ENCODE assay signal across 8 cellular contexts in genomic region chrX:101407748-101408529, GRCh38. TPM values are rescaled to one million over a fixed set of nuclear protein-coding genes. Genes with fewer than 3 reads are reported as not detected.
DNase-seq lines count a peak whose midpoint lies in the region; ATAC-seq, FAIRE-seq and TF ChIP-seq lines count a peak whose summit lies in the region.

GLA (minus strand) TSS chrX:101407925; CDS start chrX:101407903, 22 bp downstream.
HNRNPH2 (plus strand) TSS chrX:101408222; CDS start chrX:101411989, 3,767 bp downstream.

- H3K4me3 ChIP-seq in HUES64 (ENCODE audit: low read length) (peak within 1 kb of the TSS; percentile 98), OCI-LY1 (ENCODE audit: low read depth, low read length, poor library complexity, severe bottlenecking) (peak within 1 kb of the TSS; percentile 99), mesodermal cell (ENCODE audit: extremely low read depth, insufficient read depth, low read length, poor library complexity, severe bottlenecking) (peak within 1 kb of the TSS; percentile 59)

- no peak within 1 kb of the TSS for H2AFZ ChIP-seq in OCI-LY1 (ENCODE audit: low read length)

- H3K36me3 ChIP-seq in HUES64 (ENCODE audit: insufficient read depth, low read length) (peaks cover 23% of the 10 kb centered on the region), OCI-LY1 (ENCODE audit: insufficient read depth, low read length) (peaks cover 25% of the 10 kb centered on the region), mesodermal cell (ENCODE audit: control insufficient read depth, insufficient read depth, low read length) (peaks cover 23% of the 10 kb centered on the region)

- under 1% methylated on average over 38 of the region's 47 CpGs for WGBS in HUES64
- 0% methylated on average over 8 to 20 of the region's 47 CpGs for WGBS in mesodermal cell (ENCODE audit: insufficient coverage in 2 of 2), 2 experiments

- H3K27me3 ChIP-seq in HUES64 (ENCODE audit: insufficient read depth, low read length) (no peaks in the 10 kb centered on the region), OCI-LY1 (ENCODE audit: insufficient read depth, low read length) (no peaks in the 10 kb centered on the region)

- no peak for TF ChIP-seq CTCF in OCI-LY1 (IDR thresholded peaks at IDR 0.05; ENCODE audit: low read length)

- H3K9me3 ChIP-seq in HUES64 (ENCODE audit: insufficient read depth, low read depth, low read length) (no peaks in the 10 kb centered on the region), OCI-LY1 (ENCODE audit: low read length) (no peaks in the 10 kb centered on the region), mesodermal cell (ENCODE audit: control insufficient read depth, low read length) (no peaks in the 10 kb centered on the region)

- peak; percentile 97 for FAIRE-seq in endometrium (lab: Jason Lieb, UNC)

- H3K79me2 ChIP-seq in OCI-LY1 (ENCODE audit: insufficient read depth, low read length), result peaks cover 44% of the 10 kb centered on the region

- peak; percentile 98 for DNase-seq in Caki2 (ENCODE audit: low read depth)
- DNase-seq in activated CD8-positive, alpha-beta memory T cell treated with anti-CD3 and anti-CD28 coated beads, Interleukin-2, amount 50 U/mL, for 4 hours, result peak; percentile 83
- peak; percentile 66 to 80 for DNase-seq in stimulated activated CD8-positive, alpha-beta memory T cell treated with anti-CD3 and anti-CD28 coated beads, Interleukin-15, amount 100 ng/mL, for 4 hours (ENCODE audit: low read depth in 2 of 2)

- H3K4me2 ChIP-seq in OCI-LY1 (ENCODE audit: low read length), result peak within 1 kb of the TSS; percentile 91

- peak within 1 kb of the TSS; percentile 97 for H3K9ac ChIP-seq in HUES64 (ENCODE audit: low read depth, low read length)
- H3K9ac ChIP-seq in OCI-LY1 (ENCODE audit: low read length), result peak within 1 kb of the TSS; percentile 97

- no peaks in the 10 kb centered on the region for H4K20me1 ChIP-seq in OCI-LY1 (ENCODE audit: insufficient read depth, low read length)

- peak within 1 kb of the TSS; percentile 95 for H3K27ac ChIP-seq in HUES64 (ENCODE audit: low read depth, low read length)
- H3K27ac ChIP-seq in OCI-LY1 (ENCODE audit: low read depth, low read length, poor library complexity, severe bottlenecking), result peak within 1 kb of the TSS; percentile 76
- peak within 1 kb of the TSS; percentile 98 for H3K27ac ChIP-seq in mesodermal cell (ENCODE audit: low read depth, low read length, severe bottlenecking)

- H3K9me2 ChIP-seq in OCI-LY1 (ENCODE audit: low read depth, low read length), result no peaks in the 10 kb centered on the region

- peak; percentile 94 for ATAC-seq in GM21447 (IDR thresholded peaks at IDR 0.05; ENCODE audit: unreplicated experiment)

- in situ Hi-C loops in Caki2 (cut with HindIII; ENCODE audit: low pct_unique_long_range_greater_than_20kb, low sequenced_read_pairs), result no loop called here

- no peaks in the 10 kb centered on the region for H3F3A ChIP-seq in OCI-LY1 (ENCODE audit: insufficient read depth, low read length)

- peaks cover 7% of the 10 kb centered on the region; the same call in 1 of the 2 replicates for H3K4me1 ChIP-seq in HUES64 (ENCODE audit: insufficient read depth, low read length)
- peaks cover 26% of the 10 kb centered on the region for H3K4me1 ChIP-seq in OCI-LY1 (ENCODE audit: insufficient read depth, low read length, severe bottlenecking)
- H3K4me1 ChIP-seq in mesodermal cell (ENCODE audit: control insufficient read depth, insufficient read depth, low read length, poor library complexity, severe bottlenecking), result no peaks in the 10 kb centered on the region

RNA-seq across cellular contexts. Expression of gene GLA, which starts in this region (rescaled TPM):
- total RNA-seq in Caki2 (2014; rRNA removed; shearing (Covaris generic); ENCODE audit: low replicate concordance), result 146 and 165 TPM in 2 replicates
- 31.7 TPM for polyA plus RNA-seq in HUES64 (2013, experiment 1 of 2)
- polyA plus RNA-seq in HUES64 (2013, experiment 2 of 2), result 32.1 TPM
- polyA plus RNA-seq in mesodermal cell (2013, experiment 1 of 2), result 58.7 TPM
- 59.0 TPM for polyA plus RNA-seq in mesodermal cell (2013, experiment 2 of 2)

RNA-seq across cellular contexts. Expression of gene HNRNPH2, which starts in this region (rescaled TPM):
- total RNA-seq in Caki2 (2014; rRNA removed; shearing (Covaris generic); ENCODE audit: low replicate concordance), result 22.1 and 26.8 TPM in 2 replicates
- 61.7 TPM for polyA plus RNA-seq in HUES64 (2013, experiment 1 of 2)
- polyA plus RNA-seq in HUES64 (2013, experiment 2 of 2), result 68.3 TPM
- polyA plus RNA-seq in mesodermal cell (2013, experiment 1 of 2), result 67.6 TPM
- polyA plus RNA-seq in mesodermal cell (2013, experiment 2 of 2), result 72.0 TPM

Comparison
In these comparisons a context has a peak if more than half of its experiments do, and no peak if none do; other contexts are left out.
1. Peak in every context shown above with its lines: DNase-seq, ATAC-seq, H3K4me3 ChIP-seq and H3K27ac ChIP-seq.